Comparison of ENCODE assay signal across 1 cellular context in the genomic region with DNA sequence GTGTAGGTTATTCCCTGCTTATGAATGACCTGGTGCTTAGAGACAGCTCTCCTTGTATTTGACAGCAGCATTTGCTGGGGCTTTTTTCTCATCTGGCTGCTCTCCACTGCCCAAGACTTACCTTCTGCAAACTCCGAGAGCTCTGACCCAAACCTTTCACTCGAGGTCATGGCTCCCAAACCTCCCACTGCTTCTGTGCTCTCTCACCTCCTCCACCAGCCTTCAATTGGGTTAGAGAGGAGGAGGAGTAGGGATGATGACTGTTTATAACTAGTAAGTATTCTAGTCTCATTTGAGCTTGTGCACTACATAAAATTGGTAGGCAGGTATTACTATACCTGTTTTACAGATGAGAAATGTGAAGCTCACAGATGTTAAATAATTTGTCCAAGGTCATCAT.
A peak's percentile ranks its signal among the peaks of the same experiment; 100 is the strongest.
TF ChIP-seq lines count a peak whose summit lies in the region.

No MANE protein-coding gene starts in this region.

TF ChIP-seq in GM12878, 131 proteins besides CTCF, POLR2A, EP300 and RAD21:
- TF ChIP-seq IKZF1 (conservative IDR thresholded peaks at IDR 0.05) (peak; percentile 18; the same call in 1 of the 2 replicates), CEBPB (IDR thresholded peaks at IDR 0.05; ENCODE audit: borderline replicate concordance in 1 of 2, low read depth in 2 of 2, low read length in 2 of 2) (no peak), NR2F1 (conservative IDR thresholded peaks at IDR 0.05) (peak; percentile 44), ZNF622 (IDR thresholded peaks at IDR 0.05) (no peak), NFXL1 (IDR thresholded peaks at IDR 0.05; ENCODE audit: borderline replicate concordance) (no peak), CHD1 (IDR thresholded peaks at IDR 0.05; ENCODE audit: low read depth, low read length) (no peak), EZH2 (IDR thresholded peaks at IDR 0.05; ENCODE audit: borderline replicate concordance, control insufficient read depth, low read depth, low read length) (no peak)
